8 cellular contexts compared by ENCODE assay signal in the genomic region with DNA sequence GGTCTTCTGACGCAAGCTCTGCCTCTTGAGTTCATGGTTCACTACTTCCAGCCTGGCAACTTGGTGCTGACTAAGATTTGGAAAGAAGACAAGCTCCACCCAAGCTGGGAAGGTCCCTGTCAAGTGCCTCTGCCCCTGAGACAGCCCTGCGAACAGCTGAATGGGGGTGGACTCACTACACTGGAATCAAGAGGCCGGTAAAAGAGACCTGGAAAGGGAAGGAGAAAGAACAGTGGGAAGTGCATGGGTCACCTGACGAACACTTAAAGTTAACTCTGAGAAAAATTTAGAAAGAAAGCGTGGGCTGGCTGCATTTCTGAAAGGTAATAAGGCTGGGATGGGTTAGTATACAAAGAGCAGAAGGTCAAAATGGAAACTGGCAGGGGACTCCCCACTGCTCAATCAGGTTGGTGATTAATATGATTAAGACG. TPM values are rescaled to one million over a fixed set of nuclear protein-coding genes. Genes with fewer than 3 reads are reported as not detected.
DNase-seq lines count a peak whose midpoint lies in the region; ATAC-seq, FAIRE-seq and TF ChIP-seq lines count a peak whose summit lies in the region.
"Had no signal": no experiment of that assay in that cellular context is flagged by ENCODE, and none has a peak within 500 bp of the region (broad histone marks: within the 10 kb centered on the region; RNA-seq: fewer than 3 reads in every experiment).

No MANE protein-coding gene starts in this region.

- no peak for FAIRE-seq in astrocyte (lab: Jason Lieb, UNC)

- TF ChIP-seq CTCF in astrocyte (IDR thresholded peaks at IDR 0.05; ENCODE audit: insufficient read depth, low read depth, low read length) = no peak

- no peaks in the 10 kb centered on the region for H3K79me2 ChIP-seq in astrocyte (ENCODE audit: insufficient read depth, low read length)

- ATAC-seq in GM18907 (IDR thresholded peaks at IDR 0.05; ENCODE audit: unreplicated experiment) (peak; percentile 98), HG02642 (IDR thresholded peaks at IDR 0.05; ENCODE audit: poor library complexity, unreplicated experiment) (peak; percentile 94)

- H3K4me3 ChIP-seq in astrocyte (ENCODE audit: insufficient read depth, low read depth, low read length) = no peak overlapping the region

- H3K9ac ChIP-seq in astrocyte (ENCODE audit: low read length) = no peak overlapping the region

- peak overlapping the region; percentile 62 for H3K27ac Mint-ChIP-seq in astrocyte (ENCODE audit: unreplicated experiment)

- H3K4me2 ChIP-seq in astrocyte (ENCODE audit: low read length) = peak overlapping the region; percentile 34

- H3K4me1 Mint-ChIP-seq in astrocyte (ENCODE audit: low read depth, unreplicated experiment) = peaks cover 31% of the 10 kb centered on the region
- H3K4me1 Mint-ChIP-seq: central memory CD8-positive, alpha-beta T cell had no signal

- no peak overlapping the region for H3K27ac ChIP-seq in astrocyte (ENCODE audit: low read depth, low read length)

- no peaks in the 10 kb centered on the region for H3K36me3 Mint-ChIP-seq in astrocyte (ENCODE audit: low read depth, unreplicated experiment)

- DNase-seq in astrocyte (ENCODE audit: low read depth) = peak; percentile 68
- DNase-seq in renal cortical epithelial cell (ENCODE audit: low read depth) = peak; percentile 91
- no peak for DNase-seq in activated CD4-positive, alpha-beta T cell treated with anti-CD3 and anti-CD28 coated beads, Interleukin-2, amount 50 U/mL, for 1 hour
- no peak for DNase-seq in NCI-H2171 (lab: John Stamatoyannopoulos, UW)
- no peak for DNase-seq in NCI-H1092 (lab: John Stamatoyannopoulos, UW)

- no peak overlapping the region for H3K4me3 Mint-ChIP-seq in astrocyte (ENCODE audit: unreplicated experiment)
- H3K4me3 Mint-ChIP-seq: central memory CD8-positive, alpha-beta T cell had no signal

- H3K9me3 ChIP-seq in astrocyte (ENCODE audit: insufficient read depth, low read depth, low read length) = no peaks in the 10 kb centered on the region

- H3K9me3 Mint-ChIP-seq in astrocyte (ENCODE audit: unreplicated experiment) = peaks cover 2% of the 10 kb centered on the region
- H3K9me3 Mint-ChIP-seq: central memory CD8-positive, alpha-beta T cell had no signal

- no peaks in the 10 kb centered on the region for H3K27me3 Mint-ChIP-seq in astrocyte (ENCODE audit: low read depth, unreplicated experiment)

- H3K36me3 ChIP-seq in astrocyte (ENCODE audit: insufficient read depth, low read length) = no peaks in the 10 kb centered on the region

- H2AFZ ChIP-seq in astrocyte (ENCODE audit: low read depth, low read length) = no peak overlapping the region

- peaks cover 11% of the 10 kb centered on the region for H3K4me1 ChIP-seq in astrocyte (ENCODE audit: insufficient read depth, low read length)

- no peaks in the 10 kb centered on the region for H3K27me3 ChIP-seq in astrocyte (ENCODE audit: insufficient read depth, low read length)

- H4K20me1 ChIP-seq in astrocyte (ENCODE audit: insufficient read depth, low read length) = no peaks in the 10 kb centered on the region

RNA-seq across cellular contexts. Expression of a gene that starts 26.1 kb away (rescaled TPM):
- total RNA-seq in astrocyte (30.3 and 30.5 TPM in 2 replicates), renal cortical epithelial cell (15.3 and 23.1 TPM in 2 replicates)

RNA-seq across cellular contexts. Expression of a gene that starts 58.2 kb away (rescaled TPM):
- total RNA-seq in astrocyte = 0.09 and 0.12 TPM in 2 replicates
- 0.70 and 9.9 TPM in 2 replicates for total RNA-seq in renal cortical epithelial cell

Comparison
In these comparisons a context has a peak if more than half of its experiments do, and no peak if none do; other contexts are left out.
1. DNase-seq: peak in astrocyte (single experiment) and renal cortical epithelial cell (single experiment); none in activated CD4-positive, alpha-beta T cell treated with anti-CD3 and anti-CD28 coated beads, Interleukin-2, amount 50 U/mL, for 1 hour (single experiment), NCI-H2171 (single experiment) and NCI-H1092 (single experiment).